2 cellular contexts compared by ENCODE assay signal in the genomic region with DNA sequence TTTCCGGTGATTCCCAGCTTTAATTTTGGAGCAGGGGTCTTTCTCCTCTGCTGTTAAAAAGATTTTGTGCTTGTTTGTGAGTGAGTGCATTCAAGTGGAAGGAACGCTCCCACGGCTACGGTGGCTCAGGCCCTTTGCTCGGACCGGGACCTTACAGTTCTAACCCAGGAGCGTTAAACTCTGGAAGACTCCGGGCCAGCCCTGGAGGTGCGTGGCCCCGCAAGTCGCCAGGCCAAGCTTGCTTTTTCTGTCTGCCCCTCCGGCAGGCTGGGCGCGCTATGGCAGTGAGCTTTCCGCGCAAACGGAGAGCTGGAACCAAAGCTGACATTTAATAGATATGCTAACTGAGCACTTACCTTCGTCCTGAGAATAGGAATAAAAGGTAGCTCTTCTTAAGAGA.
TF ChIP-seq lines count a peak whose summit lies in the region.

No MANE protein-coding gene starts in this region.

TF ChIP-seq in H1, 55 proteins besides CTCF, POLR2A, EP300 and RAD21:
- TF ChIP-seq CTBP2 (IDR thresholded peaks at IDR 0.05; ENCODE audit: borderline replicate concordance, insufficient read depth, insufficient read length, low read length) (peak; percentile 77), JUND (IDR thresholded peaks at IDR 0.05; ENCODE audit: low read length) (no peak), SUZ12 (IDR thresholded peaks at IDR 0.05; ENCODE audit: low read length) (peak; percentile 60), ASH2L (IDR thresholded peaks at IDR 0.05; ENCODE audit: low read length) (peak; percentile 41), EZH2 (IDR thresholded peaks at IDR 0.05; ENCODE audit: low read depth, low read length, severe bottlenecking) (peak; percentile 57), RNF2 (IDR thresholded peaks at IDR 0.05; ENCODE audit: borderline replicate concordance, low read depth, low read length, missing control alignments, poor library complexity, severe bottlenecking) (peak; percentile 72), SIX5 (IDR thresholded peaks at IDR 0.05; ENCODE audit: low read depth, low read length) (no peak)
- TF ChIP-seq, protein P1, sequence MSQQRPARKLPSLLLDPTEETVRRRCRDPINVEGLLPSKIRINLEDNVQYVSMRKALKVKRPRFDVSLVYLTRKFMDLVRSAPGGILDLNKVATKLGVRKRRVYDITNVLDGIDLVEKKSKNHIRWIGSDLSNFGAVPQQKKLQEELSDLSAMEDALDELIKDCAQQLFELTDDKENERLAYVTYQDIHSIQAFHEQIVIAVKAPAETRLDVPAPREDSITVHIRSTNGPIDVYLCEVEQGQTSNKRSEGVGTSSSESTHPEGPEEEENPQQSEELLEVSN (IDR thresholded peaks at IDR 0.05), result 0 out of 2 replicates have a peak, but pooled peaks have one; percentile 18
TF ChIP-seq in H1: peak in this region for 6.

TF ChIP-seq in GM12891, 5 proteins besides CTCF, POLR2A, EP300 and RAD21:
- TF ChIP-seq PAX5 (IDR thresholded peaks at IDR 0.05; ENCODE audit: insufficient read depth, low read length, severe bottlenecking) (no peak), POU2F2 (IDR thresholded peaks at IDR 0.05; ENCODE audit: low read depth, low read length) (no peak), SPI1 (IDR thresholded peaks at IDR 0.05; ENCODE audit: low read depth, low read length) (no peak), POLR2AphosphoS5 (IDR thresholded peaks at IDR 0.05; ENCODE audit: low read depth, low read length) (no peak), TAF1 (IDR thresholded peaks at IDR 0.05; ENCODE audit: low read depth, low read length) (no peak)
